Comparison of ENCODE assay signal across 10 cellular contexts in the genomic region with DNA sequence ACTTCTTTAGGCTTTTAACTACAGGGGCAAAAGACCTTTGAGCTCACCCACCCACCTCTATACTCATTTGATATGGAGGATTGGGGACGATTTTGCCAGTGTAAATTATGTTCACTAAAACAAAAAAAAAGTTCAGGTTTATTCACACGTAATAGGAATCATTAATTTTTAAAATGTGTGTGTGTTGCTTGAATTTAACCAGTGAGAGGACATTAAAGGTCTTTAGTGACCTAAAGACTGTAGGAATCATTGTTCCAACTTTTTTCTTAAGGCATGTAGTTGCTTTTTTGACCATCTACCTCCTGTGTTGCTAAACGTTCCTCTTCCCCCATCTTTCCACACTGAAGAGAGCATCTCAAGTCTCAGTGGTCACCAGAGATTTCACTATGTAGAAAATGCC. TPM values are rescaled to one million over a fixed set of nuclear protein-coding genes. Genes with fewer than 3 reads are reported as not detected.
DNase-seq lines count a peak whose midpoint lies in the region; ATAC-seq and TF ChIP-seq lines count a peak whose summit lies in the region.
"Had no signal": no experiment of that assay in that cellular context is flagged by ENCODE, and none has a peak within 500 bp of the region (broad histone marks: within the 10 kb centered on the region; RNA-seq: fewer than 3 reads in every experiment).

No MANE protein-coding gene starts in this region.

- no peak overlapping the region for H2AFZ ChIP-seq in KMS-11 (ENCODE audit: low read depth)

- no peaks in the 10 kb centered on the region for H4K20me1 ChIP-seq in KMS-11 (ENCODE audit: insufficient read depth)

- H3K4me2 ChIP-seq in KMS-11, result peak overlapping the region; percentile 84

- peaks cover 32% of the 10 kb centered on the region for H3K79me2 ChIP-seq in KMS-11 (ENCODE audit: insufficient read depth, low read depth)

- DNase-seq in BE2C (no peak), cardiac fibroblast (ENCODE audit: low read depth in 2 of 2) (no peak), lower leg skin (ENCODE audit: low spot score in 2 of 2) (no peak), NCI-H226 (no peak)
- DNase-seq: anterior cingulate cortex had no signal

- H3K27ac ChIP-seq in KMS-11 (no peak overlapping the region), muscle layer of duodenum (ENCODE audit: low read length) (no peak overlapping the region)

- H3K4me3 ChIP-seq in BE2C (ENCODE audit: low read depth, low read length) (peak overlapping the region; percentile 91), KMS-11 (IDR thresholded peaks at IDR 0.05; ENCODE audit: insufficient read depth, low read depth, low read length) (no peak overlapping the region), cardiac fibroblast (replicated peaks in 1 of 2; ENCODE audit: low read depth in 2 of 2, low read length in 2 of 2) (peak overlapping the region; percentile 89 to 96), muscle layer of duodenum (ENCODE audit: low read depth in 1 of 2, low read length in 2 of 2) (peak overlapping the region; percentile 81 to 91), lower leg skin (ENCODE audit: low read depth, poor library complexity, severe bottlenecking) (no peak overlapping the region)

- ATAC-seq in GM18867 (IDR thresholded peaks at IDR 0.05; ENCODE audit: unreplicated experiment) (no peak), GM19397 (IDR thresholded peaks at IDR 0.05; ENCODE audit: unreplicated experiment) (no peak)

- no peak for TF ChIP-seq POLR2A in lower leg skin (IDR thresholded peaks at IDR 0.05)

- no peaks in the 10 kb centered on the region for H3K9me3 ChIP-seq in BE2C
- no peaks in the 10 kb centered on the region for H3K9me3 ChIP-seq in muscle layer of duodenum (ENCODE audit: control insufficient read depth in 1 of 2, low read length in 2 of 2)

- H3K36me3 ChIP-seq in BE2C (peaks cover 43% of the 10 kb centered on the region), KMS-11 (ENCODE audit: insufficient read depth) (peaks cover 25% of the 10 kb centered on the region; the same call in 1 of the 2 replicates), muscle layer of duodenum (ENCODE audit: control insufficient read depth in 1 of 2, insufficient read depth in 2 of 2, low read length in 2 of 2) (peaks cover 30 to 35% of the 10 kb centered on the region in 2 donors)

- peak overlapping the region; percentile 68; the same call in 1 of the 2 replicates for H3K9ac ChIP-seq in KMS-11

- H3K4me1 ChIP-seq in BE2C, result no peaks in the 10 kb centered on the region; the same call in 1 of the 2 replicates
- peaks cover 28% of the 10 kb centered on the region for H3K4me1 ChIP-seq in KMS-11 (ENCODE audit: low read depth, poor library complexity, severe bottlenecking)
- peaks cover 6 to 21% of the 10 kb centered on the region in 2 donors for H3K4me1 ChIP-seq in muscle layer of duodenum (ENCODE audit: control insufficient read depth in 1 of 2, insufficient read depth in 2 of 2, low read length in 2 of 2)

- TF ChIP-seq CTCF in BE2C (IDR thresholded peaks at IDR 0.05; ENCODE audit: low read depth, low read length), result no peak
- no peak for TF ChIP-seq CTCF in KMS-11 (conservative IDR thresholded peaks at IDR 0.05; ENCODE audit: low read depth, low read length)
- TF ChIP-seq CTCF in cardiac fibroblast (IDR thresholded peaks at IDR 0.05; ENCODE audit: low read depth, low read length), result no peak
- TF ChIP-seq CTCF in lower leg skin (IDR thresholded peaks at IDR 0.05), result no peak

- intact Hi-C loops in lower leg skin (cut with DNase I; ENCODE audit: low total_unique reads), result no loop called here

- WGBS in lower leg skin, 2 donors, result 62 to 71% methylated on average over 3 of the region's 3 CpGs

- H3K27me3 ChIP-seq in BE2C, result no peaks in the 10 kb centered on the region
- H3K27me3 ChIP-seq in KMS-11 (ENCODE audit: insufficient read depth, low read depth), result no peaks in the 10 kb centered on the region
- H3K27me3 ChIP-seq in muscle layer of duodenum (ENCODE audit: low read depth, low read length), result no peaks in the 10 kb centered on the region

RNA-seq across cellular contexts. Expression of a gene that starts 1.1 kb away (rescaled TPM):
- 201 TPM for polyA plus RNA-seq in BE2C (2012; ENCODE audit: insufficient read depth, insufficient read length, low read depth)
- 100 to 1,000 TPM in 1 of 4 donors, 10 to 100 TPM in 3; 87.5 to 109 (median 90.8) TPM for total RNA-seq in lower leg skin

RNA-seq across cellular contexts. Expression of a gene that starts 24.6 kb away (rescaled TPM):
- polyA plus RNA-seq in BE2C (2012; ENCODE audit: insufficient read depth, insufficient read length, low read depth), result not detected
- 1 to 10 TPM in 3 of 4 donors, under 1 TPM in 1; 0.46 to 2.2 (median 1.3) TPM for total RNA-seq in lower leg skin

RNA-seq across cellular contexts. Expression of a gene that starts 31.1 kb away (rescaled TPM):
- polyA plus RNA-seq in BE2C (2012; ENCODE audit: insufficient read depth, insufficient read length, low read depth), result not detected
- total RNA-seq in lower leg skin, result not detected
- total RNA-seq: pulmonary artery endothelial cell had no signal

RNA-seq across cellular contexts. Expression of a gene that starts 37.2 kb away (rescaled TPM):
- polyA plus RNA-seq in BE2C (2012; ENCODE audit: insufficient read depth, insufficient read length, low read depth), result 0.85 TPM
- total RNA-seq in lower leg skin, result 1 to 10 TPM in 3 of 4 donors, under 1 TPM in 1; 0.30 to 1.6 (median 1.1) TPM

RNA-seq across cellular contexts. Expression of a gene that starts 37.3 kb away (rescaled TPM):
- 5.7 TPM for polyA plus RNA-seq in BE2C (2012; ENCODE audit: insufficient read depth, insufficient read length, low read depth)
- total RNA-seq in lower leg skin, result 10 to 100 TPM; 11.6 to 15.8 (median 14.6) TPM

Comparison
In these comparisons a context has a peak if more than half of its experiments do, and no peak if none do; other contexts are left out.
1. H3K4me3 ChIP-seq: peak in BE2C (single experiment), cardiac fibroblast (2 of 2) and muscle layer of duodenum (2 of 2); none in KMS-11 (single experiment) and lower leg skin (single experiment).